In genomic region chr13:98547455-98547854, GRCh38 we compare ENCODE assay signal across 29 cellular contexts. TPM values are rescaled to one million over a fixed set of nuclear protein-coding genes. Genes with fewer than 3 reads are reported as not detected.
DNase-seq lines count a peak whose midpoint lies in the region; ATAC-seq and TF ChIP-seq lines count a peak whose summit lies in the region.
"Had no signal": no experiment of that assay in that cellular context is flagged by ENCODE, and none has a peak within 500 bp of the region (broad histone marks: within the 10 kb centered on the region; RNA-seq: fewer than 3 reads in every experiment).

No MANE protein-coding gene starts in this region.

- H3K14ac ChIP-seq in mesenchymal stem cell (ENCODE audit: low read length in 2 of 2): no peak overlapping the region

- no peak overlapping the region for H3K23ac ChIP-seq in mesenchymal stem cell (ENCODE audit: low read length in 2 of 2)

- peaks cover 12 to 18% of the 10 kb centered on the region in 2 experiments for H3K36me3 ChIP-seq in mesenchymal stem cell (ENCODE audit: control insufficient read depth in 1 of 2, insufficient read depth in 2 of 2, low read depth in 1 of 2, low read length in 2 of 2)
- H3K36me3 ChIP-seq: upper lobe of right lung had no signal

- H3K36me3 Mint-ChIP-seq in CD4-positive, alpha-beta T cell (ENCODE audit: low read depth): peaks cover 59% of the 10 kb centered on the region
- peaks cover 29% of the 10 kb centered on the region for H3K36me3 Mint-ChIP-seq in WTC11

- no peak overlapping the region for H3K4me2 ChIP-seq in mesenchymal stem cell (ENCODE audit: low read length, poor library complexity, severe bottlenecking)

- no peak overlapping the region for H4K91ac ChIP-seq in mesenchymal stem cell (ENCODE audit: low read length)

- H3K9me3 Mint-ChIP-seq in CD4-positive, alpha-beta T cell: no peaks in the 10 kb centered on the region
- H3K9me3 Mint-ChIP-seq in WTC11: peaks cover 9% of the 10 kb centered on the region
- H3K9me3 Mint-ChIP-seq: mesothelial cell of epicardium; naive B cell; T-helper 1 cell treated with Interleukin-12 subunit alpha and Interleukin-12 subunit beta and Interleukin-4 antibody, amounts not matched to agents 30 μg/mL and 1 μg/mL, for 36 hours had no signal

- no peak for DNase-seq in AG04450 (ENCODE audit: low read depth, low spot score)
- no peak for DNase-seq in CD4-positive, alpha-beta T cell
- no peak for DNase-seq in WTC11 (ENCODE audit: low spot score)
- no peak for DNase-seq in mesenchymal stem cell
- no peak for DNase-seq in HuH-7 (ENCODE audit: low spot score)
- no peak for DNase-seq in COLO829 (ENCODE audit: low spot score)
- DNase-seq in HPDE6-E6E7 (ENCODE audit: extremely low spot score): no peak
- DNase-seq: activated CD8-positive, alpha-beta memory T cell treated with anti-CD3 and anti-CD28 coated beads for 24 hours; activated T-cell treated with anti-CD3 and anti-CD28 coated beads for 4 hours; Calu3; central memory CD4-positive, alpha-beta T cell; foreskin fibroblast; heart left ventricle; islet precursor cell; KG1; left ventricle myocardium superior; naive B cell; NCI-H1105 treated with DMSO at 0.1 percent for 48 hours; NCI-H187 treated with DMSO at 0.1 percent for 48 hours; NCI-H2171; NCI-H510A; occipital lobe; stimulated activated CD4-positive, alpha-beta T cell treated with anti-CD3 and anti-CD28 coated beads, Interleukin-4, amount 100 ng/mL, for 4 hours; upper lobe of right lung had no signal

- peak overlapping the region; percentile 49 to 82 for H3K18ac ChIP-seq in mesenchymal stem cell (ENCODE audit: low read depth in 1 of 2, low read length in 2 of 2)

- no peak overlapping the region for H2BK15ac ChIP-seq in mesenchymal stem cell (ENCODE audit: low read depth, poor library complexity, severe bottlenecking)

- CTCF ChIA-PET in AG04450 (lab: Charles Lee) (no interaction called here), WTC11 (lab: Charles Lee) (interaction anchor here (1.0 kb wide), 1 partner anchor 50 kb away, joined by 3 read pairs; no protein-coding TSS in a partner anchor)
- CTCF ChIA-PET in CD4-positive, alpha-beta T cell (lab: Charles Lee): interaction anchor here (1.2 kb wide), 1 partner anchor 51 kb away, joined by 3 read pairs; no protein-coding TSS in a partner anchor

- no peak overlapping the region for H3K4me3 Mint-ChIP-seq in CD4-positive, alpha-beta T cell
- no peak overlapping the region for H3K4me3 Mint-ChIP-seq in WTC11
- H3K4me3 Mint-ChIP-seq: mesothelial cell of epicardium; T-helper 1 cell treated with Interleukin-12 subunit alpha and Interleukin-12 subunit beta and Interleukin-4 antibody, amounts not matched to agents 30 μg/mL and 1 μg/mL, for 36 hours had no signal

- no peak overlapping the region for H2AK5ac ChIP-seq in mesenchymal stem cell (ENCODE audit: low read length, severe bottlenecking)

- H3K27me3 ChIP-seq in AG04450 (ENCODE audit: control insufficient read depth, insufficient read depth, low read length) (no peaks in the 10 kb centered on the region), mesenchymal stem cell (ENCODE audit: control insufficient read depth in 1 of 2, insufficient read depth in 1 of 2, low read length in 2 of 2) (no peaks in the 10 kb centered on the region)
- H3K27me3 ChIP-seq in CD4-positive, alpha-beta T cell (ENCODE audit: control insufficient read depth, insufficient read depth, low read length): no peaks in the 10 kb centered on the region
- H3K27me3 ChIP-seq: heart left ventricle, suprapubic skin, upper lobe of right lung had no signal

- H3K4me1 Mint-ChIP-seq in CD4-positive, alpha-beta T cell (ENCODE audit: low read depth): peaks cover 92% of the 10 kb centered on the region
- peaks cover 58% of the 10 kb centered on the region for H3K4me1 Mint-ChIP-seq in WTC11

- H3K79me1 ChIP-seq in mesenchymal stem cell (replicated peaks; ENCODE audit: low read length, poor library complexity, severe bottlenecking): peaks cover 30% of the 10 kb centered on the region

- H2BK5ac ChIP-seq in mesenchymal stem cell (ENCODE audit: low read depth, low read length, poor library complexity, severe bottlenecking): no peak overlapping the region

- H3K27me3 Mint-ChIP-seq in CD4-positive, alpha-beta T cell: no peaks in the 10 kb centered on the region
- H3K27me3 Mint-ChIP-seq in WTC11 (ENCODE audit: low read depth): no peaks in the 10 kb centered on the region
- H3K27me3 Mint-ChIP-seq: naive B cell had no signal

- no peak overlapping the region for H2AFZ ChIP-seq in mesenchymal stem cell (ENCODE audit: low read depth, low read length)

- H4K8ac ChIP-seq in mesenchymal stem cell (ENCODE audit: low read length): no peak overlapping the region

- intact Hi-C loops in CD4-positive, alpha-beta T cell (cut with DNase I, micrococcal nuclease): no loop called here

- 100% methylated on average over 3 of the region's 5 CpGs for WGBS in mesenchymal stem cell

- H3K27ac ChIP-seq in AG04450 (ENCODE audit: low read depth, low read length) (peak overlapping the region; percentile 31), mesenchymal stem cell (ENCODE audit: low read length, poor library complexity, severe bottlenecking) (no peak overlapping the region)
- no peak overlapping the region for H3K27ac ChIP-seq in CD4-positive, alpha-beta T cell (ENCODE audit: low read depth, low read length)
- H3K27ac ChIP-seq: suprapubic skin, upper lobe of right lung had no signal

- H3K4ac ChIP-seq in mesenchymal stem cell (ENCODE audit: low read depth in 1 of 2, low read length in 2 of 2): peak overlapping the region; percentile 58 to 65

- H3K4me3 ChIP-seq in AG04450 (ENCODE audit: low read depth, low read length) (no peak overlapping the region), mesenchymal stem cell (ENCODE audit: insufficient read depth in 1 of 2, low read depth in 1 of 2, low read length in 2 of 2) (no peak overlapping the region)
- H3K4me3 ChIP-seq: heart left ventricle, suprapubic skin, upper lobe of right lung had no signal

- peak overlapping the region; percentile 63 for H3K27ac Mint-ChIP-seq in CD4-positive, alpha-beta T cell
- H3K27ac Mint-ChIP-seq in WTC11: 0 out of 2 replicates have a peak overlapping the region, but pooled peaks have one; percentile 5
- H3K27ac Mint-ChIP-seq: mesothelial cell of epicardium; T-helper 1 cell treated with Interleukin-12 subunit alpha and Interleukin-12 subunit beta and Interleukin-4 antibody, amounts not matched to agents 30 μg/mL and 1 μg/mL, for 36 hours had no signal

- POLR2A ChIA-PET in AG04450 (lab: Yijun Ruan, JAX): no interaction called here
- POLR2A ChIA-PET in CD4-positive, alpha-beta T cell (lab: Charles Lee): no interaction called here
- POLR2A ChIA-PET in WTC11 (lab: Charles Lee): no interaction called here

- H3K4me1 ChIP-seq in mesenchymal stem cell (ENCODE audit: control insufficient read depth, insufficient read depth, low read depth, low read length): peaks cover 15% of the 10 kb centered on the region

- ATAC-seq in CD4-positive, alpha-beta T cell (ENCODE audit: poor library complexity): no peak
- ATAC-seq in WTC11: no peak
- ATAC-seq in GM18907 (IDR thresholded peaks at IDR 0.05; ENCODE audit: unreplicated experiment): no peak
- ATAC-seq: heart left ventricle, left ventricle myocardium superior, SK-N-SH treated with all-trans-retinoic acid at 6 μM for 48 hours, upper lobe of right lung had no signal

- H2BK12ac ChIP-seq in mesenchymal stem cell (ENCODE audit: low read length in 2 of 2): peak overlapping the region in 1 of 2 experiments; percentile 70

- no peak for TF ChIP-seq CTCF in AG04450 (IDR thresholded peaks at IDR 0.05; ENCODE audit: low read depth, low read length)
- TF ChIP-seq CTCF in CD4-positive, alpha-beta T cell (IDR thresholded peaks at IDR 0.05): no peak
- no peak for TF ChIP-seq CTCF in WTC11 (IDR thresholded peaks at IDR 0.05)

- no peak overlapping the region for H2BK120ac ChIP-seq in mesenchymal stem cell (ENCODE audit: low read depth, low read length)

- H3K9me3 ChIP-seq in AG04450 (ENCODE audit: control insufficient read depth, insufficient read depth, low read length): peaks cover 24% of the 10 kb centered on the region
- H3K9me3 ChIP-seq in CD4-positive, alpha-beta T cell (ENCODE audit: control insufficient read depth, low read length): no peaks in the 10 kb centered on the region
- peaks cover 15% of the 10 kb centered on the region for H3K9me3 ChIP-seq in mesenchymal stem cell (ENCODE audit: control insufficient read depth, low read length)
- H3K9me3 ChIP-seq: suprapubic skin, upper lobe of right lung had no signal

- no peak overlapping the region for H3K9ac ChIP-seq in mesenchymal stem cell (ENCODE audit: low read length)

TF ChIP-seq in WTC11, 78 proteins besides CTCF, POLR2A, EP300 and RAD21 (continues in another document):
- TF ChIP-seq TEAD1 (CRISPR knock-in tag; IDR thresholded peaks at IDR 0.05): no peak
- TF ChIP-seq ETV6 (CRISPR knock-in tag; IDR thresholded peaks at IDR 0.05): no peak
- TF ChIP-seq ELF4 (CRISPR knock-in tag; IDR thresholded peaks at IDR 0.05; ENCODE audit: low read depth): no peak
- TF ChIP-seq, protein P1, sequence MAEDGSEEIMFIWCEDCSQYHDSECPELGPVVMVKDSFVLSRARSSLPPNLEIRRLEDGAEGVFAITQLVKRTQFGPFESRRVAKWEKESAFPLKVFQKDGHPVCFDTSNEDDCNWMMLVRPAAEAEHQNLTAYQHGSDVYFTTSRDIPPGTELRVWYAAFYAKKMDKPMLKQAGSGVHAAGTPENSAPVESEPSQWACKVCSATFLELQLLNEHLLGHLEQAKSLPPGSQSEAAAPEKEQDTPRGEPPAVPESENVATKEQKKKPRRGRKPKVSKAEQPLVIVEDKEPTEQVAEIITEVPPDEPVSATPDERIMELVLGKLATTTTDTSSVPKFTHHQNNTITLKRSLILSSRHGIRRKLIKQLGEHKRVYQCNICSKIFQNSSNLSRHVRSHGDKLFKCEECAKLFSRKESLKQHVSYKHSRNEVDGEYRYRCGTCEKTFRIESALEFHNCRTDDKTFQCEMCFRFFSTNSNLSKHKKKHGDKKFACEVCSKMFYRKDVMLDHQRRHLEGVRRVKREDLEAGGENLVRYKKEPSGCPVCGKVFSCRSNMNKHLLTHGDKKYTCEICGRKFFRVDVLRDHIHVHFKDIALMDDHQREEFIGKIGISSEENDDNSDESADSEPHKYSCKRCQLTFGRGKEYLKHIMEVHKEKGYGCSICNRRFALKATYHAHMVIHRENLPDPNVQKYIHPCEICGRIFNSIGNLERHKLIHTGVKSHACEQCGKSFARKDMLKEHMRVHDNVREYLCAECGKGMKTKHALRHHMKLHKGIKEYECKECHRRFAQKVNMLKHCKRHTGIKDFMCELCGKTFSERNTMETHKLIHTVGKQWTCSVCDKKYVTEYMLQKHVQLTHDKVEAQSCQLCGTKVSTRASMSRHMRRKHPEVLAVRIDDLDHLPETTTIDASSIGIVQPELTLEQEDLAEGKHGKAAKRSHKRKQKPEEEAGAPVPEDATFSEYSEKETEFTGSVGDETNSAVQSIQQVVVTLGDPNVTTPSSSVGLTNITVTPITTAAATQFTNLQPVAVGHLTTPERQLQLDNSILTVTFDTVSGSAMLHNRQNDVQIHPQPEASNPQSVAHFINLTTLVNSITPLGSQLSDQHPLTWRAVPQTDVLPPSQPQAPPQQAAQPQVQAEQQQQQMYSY (CRISPR knock-in tag; IDR thresholded peaks at IDR 0.05): no peak

RNA-seq across cellular contexts. Expression of gene STK24, which starts 29.5 kb away (rescaled TPM):
- 44.0 and 46.2 TPM in 2 replicates for polyA plus RNA-seq in AG04450 (2011; rRNA removed)
- polyA minus RNA-seq in AG04450 (2011; rRNA and poly(A)+ RNA removed): 25.3 and 31.6 TPM in 2 replicates
- 10 to 100 TPM; 82.3 to 85.2 TPM for total RNA-seq in CD4-positive, alpha-beta T cell
- total RNA-seq in WTC11 (2021): 122 to 138 TPM (median 134 TPM) in 3 replicates
- polyA plus RNA-seq in mesenchymal stem cell (2013, experiment 1 of 2): 136 TPM
- 138 TPM for polyA plus RNA-seq in mesenchymal stem cell (2013, experiment 2 of 2)
